In genomic region chr3:52002768-52003167, GRCh38 we compare ENCODE assay signal across 1 cellular context.
TF ChIP-seq lines count a peak whose summit lies in the region.

No MANE protein-coding gene starts in this region.

TF ChIP-seq in IMR-90, 13 proteins besides CTCF, POLR2A, EP300 and RAD21:
- TF ChIP-seq SMC3 (IDR thresholded peaks at IDR 0.05; ENCODE audit: low read depth, low read length) (no peak), CHD1 (IDR thresholded peaks at IDR 0.05; ENCODE audit: low read depth, low read length) (no peak), MXI1 (IDR thresholded peaks at IDR 0.05; ENCODE audit: borderline replicate concordance, low read depth, low read length) (no peak), BHLHE40 (IDR thresholded peaks at IDR 0.05; ENCODE audit: low read depth, low read length) (no peak), FOS (IDR thresholded peaks at IDR 0.05; ENCODE audit: low read depth, low read length) (no peak), RFX5 (IDR thresholded peaks at IDR 0.05; ENCODE audit: low read depth, low read length) (no peak), NFE2L2 (IDR thresholded peaks at IDR 0.05; ENCODE audit: low read depth, low read length) (no peak), MAZ (IDR thresholded peaks at IDR 0.05; ENCODE audit: borderline replicate concordance, low read depth, low read length) (no peak), RCOR1 (IDR thresholded peaks at IDR 0.05; ENCODE audit: insufficient replicate concordance, low read length) (no peak), CEBPB (IDR thresholded peaks at IDR 0.05; ENCODE audit: low read depth, low read length) (no peak), MAFK (IDR thresholded peaks at IDR 0.05; ENCODE audit: low read depth, low read length) (no peak)
- TF ChIP-seq, protein P1, sequence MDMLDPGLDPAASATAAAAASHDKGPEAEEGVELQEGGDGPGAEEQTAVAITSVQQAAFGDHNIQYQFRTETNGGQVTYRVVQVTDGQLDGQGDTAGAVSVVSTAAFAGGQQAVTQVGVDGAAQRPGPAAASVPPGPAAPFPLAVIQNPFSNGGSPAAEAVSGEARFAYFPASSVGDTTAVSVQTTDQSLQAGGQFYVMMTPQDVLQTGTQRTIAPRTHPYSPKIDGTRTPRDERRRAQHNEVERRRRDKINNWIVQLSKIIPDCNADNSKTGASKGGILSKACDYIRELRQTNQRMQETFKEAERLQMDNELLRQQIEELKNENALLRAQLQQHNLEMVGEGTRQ (IDR thresholded peaks at IDR 0.05; ENCODE audit: low read depth, low read length): no peak
- TF ChIP-seq, protein P2, sequence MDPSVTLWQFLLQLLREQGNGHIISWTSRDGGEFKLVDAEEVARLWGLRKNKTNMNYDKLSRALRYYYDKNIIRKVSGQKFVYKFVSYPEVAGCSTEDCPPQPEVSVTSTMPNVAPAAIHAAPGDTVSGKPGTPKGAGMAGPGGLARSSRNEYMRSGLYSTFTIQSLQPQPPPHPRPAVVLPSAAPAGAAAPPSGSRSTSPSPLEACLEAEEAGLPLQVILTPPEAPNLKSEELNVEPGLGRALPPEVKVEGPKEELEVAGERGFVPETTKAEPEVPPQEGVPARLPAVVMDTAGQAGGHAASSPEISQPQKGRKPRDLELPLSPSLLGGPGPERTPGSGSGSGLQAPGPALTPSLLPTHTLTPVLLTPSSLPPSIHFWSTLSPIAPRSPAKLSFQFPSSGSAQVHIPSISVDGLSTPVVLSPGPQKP (IDR thresholded peaks at IDR 0.05; ENCODE audit: borderline replicate concordance, low read depth, low read length): no peak
